Comparison of ENCODE assay signal across 18 cellular contexts in genomic region chr1:226059709-226060108, GRCh38.
"Had no signal": no experiment of that assay in that cellular context is flagged by ENCODE, and none has a peak within 500 bp of the region (broad histone marks: within the 10 kb centered on the region; RNA-seq: fewer than 3 reads in every experiment).

No MANE protein-coding gene starts in this region.

- H3K4me3 Mint-ChIP-seq: dendritic cell treated with granulocyte-macrophage colony-stimulating factor and Interleukin-4, amounts not matched to agents 40 ng/mL and 50 ng/mL, for 4 days; endodermal cell; stimulated activated naive CD8-positive, alpha-beta T cell treated with anti-CD3 and anti-CD28 coated beads, Interleukin-15, amount 100 ng/mL, for 72 hours had no signal

- ATAC-seq: esophagus mucosa; gastrocnemius medialis; sciatic nerve; stimulated activated naive CD8-positive, alpha-beta T cell treated with anti-CD3 and anti-CD28 coated beads, Interleukin-15, amount 100 ng/mL, for 72 hours had no signal

- H3K9me3 Mint-ChIP-seq: dendritic cell treated with granulocyte-macrophage colony-stimulating factor and Interleukin-4, amounts not matched to agents 40 ng/mL and 50 ng/mL, for 4 days; endodermal cell; stimulated activated naive CD8-positive, alpha-beta T cell treated with anti-CD3 and anti-CD28 coated beads, Interleukin-15, amount 100 ng/mL, for 72 hours had no signal

- H3K27me3 Mint-ChIP-seq: dendritic cell treated with granulocyte-macrophage colony-stimulating factor and Interleukin-4, amounts not matched to agents 40 ng/mL and 50 ng/mL, for 4 days; stimulated activated naive CD8-positive, alpha-beta T cell treated with anti-CD3 and anti-CD28 coated beads, Interleukin-15, amount 100 ng/mL, for 72 hours had no signal

- DNase-seq: colonic mucosa; effector CD8-positive, alpha-beta T cell; endodermal cell; foreskin fibroblast; gastrocnemius medialis; head of caudate nucleus; nucleus accumbens; stimulated activated CD4-positive, alpha-beta T cell treated with anti-CD3 and anti-CD28 coated beads, Interleukin-12 subunit alpha, Interleukin-12 subunit beta, amount 100 ng/mL, for 4 hours; stimulated activated CD4-positive, alpha-beta T cell treated with anti-CD3 and anti-CD28 coated beads, Interleukin-1b, Interleukin-23, amount 100 ng/mL, for 48 hours; stimulated activated CD4-positive, alpha-beta T cell treated with anti-CD3 and anti-CD28 coated beads, Interleukin-4, amount 100 ng/mL, for 1 hour; stimulated activated CD8-positive, alpha-beta memory T cell treated with anti-CD3 and anti-CD28 coated beads, Interleukin-4, amount 100 ng/mL, for 48 hours; stimulated activated naive CD4-positive, alpha-beta T cell; stimulated activated naive CD8-positive, alpha-beta T cell treated with anti-CD3 and anti-CD28 coated beads, Interleukin-15, amount 100 ng/mL, for 72 hours; thyroid gland; trophoblast cell had no signal

- H3K27ac Mint-ChIP-seq: endodermal cell; stimulated activated naive CD8-positive, alpha-beta T cell treated with anti-CD3 and anti-CD28 coated beads, Interleukin-15, amount 100 ng/mL, for 72 hours had no signal
